Comparison of ENCODE assay signal across 19 cellular contexts in the genomic region with DNA sequence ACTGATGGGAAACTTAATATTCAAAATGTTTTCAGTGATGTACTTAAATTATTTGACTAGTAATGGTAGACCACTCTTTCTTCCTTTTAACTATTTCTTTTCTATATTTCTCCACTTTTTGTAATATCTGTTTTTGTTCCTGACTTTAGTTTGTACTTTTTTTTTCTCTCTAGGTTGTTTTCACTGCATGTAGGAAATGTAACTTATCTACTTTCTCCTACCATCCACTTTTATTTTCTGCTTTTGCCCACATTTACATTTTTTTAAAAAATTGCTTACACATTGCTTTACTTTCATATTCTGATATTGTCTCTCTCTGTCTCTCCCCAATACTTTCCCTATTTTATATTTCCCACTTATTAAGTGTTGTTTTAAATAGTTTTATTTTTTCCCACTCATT. TPM values are rescaled to one million over a fixed set of nuclear protein-coding genes. Genes with fewer than 3 reads are reported as not detected.
DNase-seq lines count a peak whose midpoint lies in the region; ATAC-seq, FAIRE-seq and TF ChIP-seq lines count a peak whose summit lies in the region.
"Had no signal": no experiment of that assay in that cellular context is flagged by ENCODE, and none has a peak within 500 bp of the region (broad histone marks: within the 10 kb centered on the region; RNA-seq: fewer than 3 reads in every experiment).

No MANE protein-coding gene starts in this region.

- TF ChIP-seq CTCF in natural killer cell (IDR thresholded peaks at IDR 0.05), result no peak

- no peaks in the 10 kb centered on the region for H3K27me3 Mint-ChIP-seq in activated T-cell treated with anti-CD3 and anti-CD28 coated beads, Interleukin-2, amount 50 U/mL, for 72 hours (ENCODE audit: low read depth)
- H3K27me3 Mint-ChIP-seq in natural killer cell (ENCODE audit: low read depth in 2 of 2), result no peaks in the 10 kb centered on the region
- H3K27me3 Mint-ChIP-seq in natural killer cell treated with Interleukin-12 subunit alpha and Interleukin-12 subunit beta and Interleukin-15 and Interleukin-18, amount 100 ng/mL, for 72 hours, result no peaks in the 10 kb centered on the region
- H3K27me3 Mint-ChIP-seq: B cell; CD4-positive, alpha-beta T cell had no signal

- no peak overlapping the region for H3K27ac ChIP-seq in effector memory CD4-positive, alpha-beta T cell (ENCODE audit: insufficient read depth, low read length, poor library complexity, severe bottlenecking)
- H3K27ac ChIP-seq: GM23248 had no signal

- H3K4me3 Mint-ChIP-seq in activated T-cell treated with anti-CD3 and anti-CD28 coated beads, Interleukin-2, amount 50 U/mL, for 72 hours, result peak overlapping the region in 1 of 2 donors; percentile 39
- peak overlapping the region; percentile 49 for H3K4me3 Mint-ChIP-seq in natural killer cell
- no peak overlapping the region for H3K4me3 Mint-ChIP-seq in natural killer cell treated with Interleukin-12 subunit alpha and Interleukin-12 subunit beta and Interleukin-15 and Interleukin-18, amount 100 ng/mL, for 72 hours
- H3K4me3 Mint-ChIP-seq: B cell; CD4-positive, alpha-beta T cell had no signal

- no peaks in the 10 kb centered on the region for H3K9me3 ChIP-seq in effector memory CD4-positive, alpha-beta T cell (ENCODE audit: control insufficient read depth, low read length)

- peaks cover 5% of the 10 kb centered on the region for H3K4me1 Mint-ChIP-seq in activated T-cell treated with anti-CD3 and anti-CD28 coated beads, Interleukin-2, amount 50 U/mL, for 72 hours (ENCODE audit: low read depth)
- peaks cover 6 to 12% of the 10 kb centered on the region in 2 donors for H3K4me1 Mint-ChIP-seq in natural killer cell
- H3K4me1 Mint-ChIP-seq in natural killer cell treated with Interleukin-12 subunit alpha and Interleukin-12 subunit beta and Interleukin-15 and Interleukin-18, amount 100 ng/mL, for 72 hours (ENCODE audit: low read depth in 2 of 2), result peaks cover 4 to 6% of the 10 kb centered on the region in 2 donors

- H3K9me3 Mint-ChIP-seq in activated T-cell treated with anti-CD3 and anti-CD28 coated beads, Interleukin-2, amount 50 U/mL, for 72 hours, result no peaks in the 10 kb centered on the region
- H3K9me3 Mint-ChIP-seq in natural killer cell, result no peaks in the 10 kb centered on the region
- no peaks in the 10 kb centered on the region for H3K9me3 Mint-ChIP-seq in natural killer cell treated with Interleukin-12 subunit alpha and Interleukin-12 subunit beta and Interleukin-15 and Interleukin-18, amount 100 ng/mL, for 72 hours
- H3K9me3 Mint-ChIP-seq: CD4-positive, alpha-beta T cell had no signal

- H3K4me3 ChIP-seq in effector memory CD4-positive, alpha-beta T cell (ENCODE audit: insufficient read depth, low read depth, low read length, poor library complexity, severe bottlenecking), result no peak overlapping the region
- H3K4me3 ChIP-seq: GM12878, GM23248 had no signal

- FAIRE-seq in endometrium (lab: Jason Lieb, UNC), result peak; percentile 51
- FAIRE-seq: GM12878, GM18507, H54 had no signal

- peak overlapping the region; percentile 94 for H3K27ac Mint-ChIP-seq in activated T-cell treated with anti-CD3 and anti-CD28 coated beads, Interleukin-2, amount 50 U/mL, for 72 hours
- H3K27ac Mint-ChIP-seq in natural killer cell, result peak overlapping the region; percentile 7 to 25
- no peak overlapping the region for H3K27ac Mint-ChIP-seq in natural killer cell treated with Interleukin-12 subunit alpha and Interleukin-12 subunit beta and Interleukin-15 and Interleukin-18, amount 100 ng/mL, for 72 hours
- H3K27ac Mint-ChIP-seq: B cell; CD4-positive, alpha-beta T cell had no signal

- intact Hi-C loops in natural killer cell (cut with micrococcal nuclease), result no loop called here

- no peak for ATAC-seq in activated T-cell treated with anti-CD3 and anti-CD28 coated beads, Interleukin-2, amount 50 U/mL, for 72 hours (replicated peaks in 1 of 2)
- ATAC-seq in natural killer cell, result no peak
- no peak for ATAC-seq in natural killer cell treated with Interleukin-12 subunit alpha and Interleukin-12 subunit beta and Interleukin-15 and Interleukin-18, amount 100 ng/mL, for 72 hours
- ATAC-seq: GM12878, HCT116 had no signal

- peaks cover 1 to 3% of the 10 kb centered on the region in 2 donors for H3K36me3 Mint-ChIP-seq in activated T-cell treated with anti-CD3 and anti-CD28 coated beads, Interleukin-2, amount 50 U/mL, for 72 hours (ENCODE audit: insufficient read depth in 2 of 2)
- H3K36me3 Mint-ChIP-seq in natural killer cell, result no peaks in the 10 kb centered on the region
- H3K36me3 Mint-ChIP-seq in natural killer cell treated with Interleukin-12 subunit alpha and Interleukin-12 subunit beta and Interleukin-15 and Interleukin-18, amount 100 ng/mL, for 72 hours, result no peaks in the 10 kb centered on the region

- DNase-seq in activated T-cell treated with anti-CD3 and anti-CD28 coated beads, Interleukin-2, amount 50 U/mL, for 72 hours, result no peak
- DNase-seq in activated T-cell treated with anti-CD3 and anti-CD28 coated beads, Interleukin-2, amount 50 U/mL, for 1 hour, result no peak
- DNase-seq in natural killer cell (no peak), AG20443 (ENCODE audit: low spot score) (no peak)
- no peak for DNase-seq in natural killer cell treated with Interleukin-12 subunit alpha and Interleukin-12 subunit beta and Interleukin-15 and Interleukin-18, amount 100 ng/mL, for 72 hours (ENCODE audit: low spot score)
- no peak for DNase-seq in effector memory CD4-positive, alpha-beta T cell
- DNase-seq: ACHN; C1 segment of cervical spinal cord; Calu3; CD4-positive, alpha-beta T cell; DMS 273 treated with DMSO at 0.1 percent for 48 hours; GM23248; IMR-90 had no signal

- no peaks in the 10 kb centered on the region for H3K4me1 ChIP-seq in effector memory CD4-positive, alpha-beta T cell (ENCODE audit: control insufficient read depth, insufficient read depth, low read length, poor library complexity, severe bottlenecking)

- no peaks in the 10 kb centered on the region for H3K27me3 ChIP-seq in effector memory CD4-positive, alpha-beta T cell (replicated peaks; ENCODE audit: control insufficient read depth, insufficient read depth, low read length, poor library complexity, severe bottlenecking)

- no peaks in the 10 kb centered on the region for H3K36me3 ChIP-seq in effector memory CD4-positive, alpha-beta T cell (ENCODE audit: control insufficient read depth, insufficient read depth, low read length)

RNA-seq across cellular contexts. Expression of a gene that starts 47.0 kb away (rescaled TPM):
- total RNA-seq in activated T-cell treated with anti-CD3 and anti-CD28 coated beads, Interleukin-2, amount 50 U/mL, for 72 hours, result 10 to 100 TPM; 11.9 to 13.0 TPM
- total RNA-seq in natural killer cell, result 10 to 100 TPM; 28.4 to 36.7 (median 36.3) TPM
- total RNA-seq in natural killer cell treated with Interleukin-12 subunit alpha and Interleukin-12 subunit beta and Interleukin-15 and Interleukin-18, amount 100 ng/mL, for 72 hours, result 10 to 100 TPM; 21.9 to 44.6 TPM

Comparison
In these comparisons a context has a peak if more than half of its experiments do, and no peak if none do; other contexts are left out.
1. H3K27ac Mint-ChIP-seq: peak in activated T-cell treated with anti-CD3 and anti-CD28 coated beads, Interleukin-2, amount 50 U/mL, for 72 hours (single experiment) and natural killer cell (2 of 2); none in natural killer cell treated with Interleukin-12 subunit alpha and Interleukin-12 subunit beta and Interleukin-15 and Interleukin-18, amount 100 ng/mL, for 72 hours (0 of 2).